In genomic region chr10:44978570-44979280, GRCh38 we compare ENCODE assay signal across 1 cellular context.
A peak's percentile ranks its signal among the peaks of the same experiment; 100 is the strongest.
TF ChIP-seq lines count a peak whose summit lies in the region.

DEPP1 (minus strand) TSS chr10:44978809; CDS start chr10:44978030, 779 bp downstream.

TF ChIP-seq in GM12878, 131 proteins besides CTCF, POLR2A, EP300 and RAD21 (continued from another document):
- TF ChIP-seq ZBTB11 (CRISPR knock-in tag; IDR thresholded peaks at IDR 0.05), result no peak
- no peak for TF ChIP-seq NR2C2 (IDR thresholded peaks at IDR 0.05; ENCODE audit: borderline replicate concordance, control insufficient read depth, insufficient read length, low read depth)
- no peak for TF ChIP-seq JUNB (IDR thresholded peaks at IDR 0.05)
- TF ChIP-seq EGR1 (IDR thresholded peaks at IDR 0.05; ENCODE audit: borderline replicate concordance in 1 of 2, low read depth in 2 of 2, low read length in 2 of 2), result no peak
- no peak for TF ChIP-seq SIN3A (IDR thresholded peaks at IDR 0.05; ENCODE audit: low read depth, low read length)
- TF ChIP-seq TCF7 (IDR thresholded peaks at IDR 0.05; ENCODE audit: borderline replicate concordance), result no peak
- peak; percentile 44; the same call in 1 of the 2 replicates for TF ChIP-seq NBN (IDR thresholded peaks at IDR 0.05)
- no peak for TF ChIP-seq CBX5 (IDR thresholded peaks at IDR 0.05; ENCODE audit: low read depth)
- no peak for TF ChIP-seq E4F1 (IDR thresholded peaks at IDR 0.05; ENCODE audit: borderline replicate concordance, partially characterized antibody)
- TF ChIP-seq CHD1 (IDR thresholded peaks at IDR 0.05; ENCODE audit: low read depth, low read length), result no peak
- TF ChIP-seq CREM (IDR thresholded peaks at IDR 0.05; ENCODE audit: low read depth), result no peak
- no peak for TF ChIP-seq CHD2 (IDR thresholded peaks at IDR 0.05; ENCODE audit: borderline replicate concordance, low read depth, low read length)
- TF ChIP-seq MYC (IDR thresholded peaks at IDR 0.05; ENCODE audit: insufficient read depth, insufficient read length, insufficient replicate concordance, low read length, severe bottlenecking), result no peak
- no peak for TF ChIP-seq EZH2 (IDR thresholded peaks at IDR 0.05; ENCODE audit: borderline replicate concordance, control insufficient read depth, low read depth, low read length)
- no peak for TF ChIP-seq USF2 (IDR thresholded peaks at IDR 0.05; ENCODE audit: borderline replicate concordance, low read depth, low read length)
- TF ChIP-seq, protein P1, sequence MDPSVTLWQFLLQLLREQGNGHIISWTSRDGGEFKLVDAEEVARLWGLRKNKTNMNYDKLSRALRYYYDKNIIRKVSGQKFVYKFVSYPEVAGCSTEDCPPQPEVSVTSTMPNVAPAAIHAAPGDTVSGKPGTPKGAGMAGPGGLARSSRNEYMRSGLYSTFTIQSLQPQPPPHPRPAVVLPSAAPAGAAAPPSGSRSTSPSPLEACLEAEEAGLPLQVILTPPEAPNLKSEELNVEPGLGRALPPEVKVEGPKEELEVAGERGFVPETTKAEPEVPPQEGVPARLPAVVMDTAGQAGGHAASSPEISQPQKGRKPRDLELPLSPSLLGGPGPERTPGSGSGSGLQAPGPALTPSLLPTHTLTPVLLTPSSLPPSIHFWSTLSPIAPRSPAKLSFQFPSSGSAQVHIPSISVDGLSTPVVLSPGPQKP (IDR thresholded peaks at IDR 0.05; ENCODE audit: low read depth, low read length), result no peak
- TF ChIP-seq BRCA1 (IDR thresholded peaks at IDR 0.05; ENCODE audit: low read depth, low read length), result no peak
- no peak for TF ChIP-seq CREB1 (IDR thresholded peaks at IDR 0.05; ENCODE audit: low read depth)
- peak; percentile 80; the same call in 2 of the 3 replicates for TF ChIP-seq POU2F2 (IDR thresholded peaks at IDR 0.05; ENCODE audit: borderline replicate concordance, low read depth, low read length)
- peak; percentile 53; the same call in 1 of the 2 replicates for TF ChIP-seq BACH1 (IDR thresholded peaks at IDR 0.05; ENCODE audit: borderline replicate concordance)
- TF ChIP-seq, protein P2, sequence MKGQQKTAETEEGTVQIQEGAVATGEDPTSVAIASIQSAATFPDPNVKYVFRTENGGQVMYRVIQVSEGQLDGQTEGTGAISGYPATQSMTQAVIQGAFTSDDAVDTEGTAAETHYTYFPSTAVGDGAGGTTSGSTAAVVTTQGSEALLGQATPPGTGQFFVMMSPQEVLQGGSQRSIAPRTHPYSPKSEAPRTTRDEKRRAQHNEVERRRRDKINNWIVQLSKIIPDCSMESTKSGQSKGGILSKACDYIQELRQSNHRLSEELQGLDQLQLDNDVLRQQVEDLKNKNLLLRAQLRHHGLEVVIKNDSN (IDR thresholded peaks at IDR 0.05; ENCODE audit: borderline replicate concordance, extremely low read length, insufficient read depth, low read depth, low read length), result no peak
- TF ChIP-seq MXI1 (IDR thresholded peaks at IDR 0.05; ENCODE audit: low read depth, low read length), result no peak
- no peak for TF ChIP-seq IRF3 (IDR thresholded peaks at IDR 0.05)
- TF ChIP-seq ZBED1 (IDR thresholded peaks at IDR 0.05; ENCODE audit: borderline replicate concordance), result no peak; the same call in 1 of the 2 replicates
- 0 out of 2 replicates have a peak, but pooled peaks have one; percentile 23 for TF ChIP-seq NR2F1 (conservative IDR thresholded peaks at IDR 0.05)
- no peak for TF ChIP-seq RUNX3 (IDR thresholded peaks at IDR 0.05; ENCODE audit: low read length)
- no peak for TF ChIP-seq ESRRA (IDR thresholded peaks at IDR 0.05; ENCODE audit: low read length)
- no peak for TF ChIP-seq GABPA (IDR thresholded peaks at IDR 0.05; ENCODE audit: low read depth)
- TF ChIP-seq CEBPB (IDR thresholded peaks at IDR 0.05; ENCODE audit: borderline replicate concordance in 1 of 2, low read depth in 2 of 2, low read length in 2 of 2), result no peak
- TF ChIP-seq HCFC1 (IDR thresholded peaks at IDR 0.05; ENCODE audit: low read length), result no peak; the same call in 1 of the 2 replicates
- TF ChIP-seq, protein P3, sequence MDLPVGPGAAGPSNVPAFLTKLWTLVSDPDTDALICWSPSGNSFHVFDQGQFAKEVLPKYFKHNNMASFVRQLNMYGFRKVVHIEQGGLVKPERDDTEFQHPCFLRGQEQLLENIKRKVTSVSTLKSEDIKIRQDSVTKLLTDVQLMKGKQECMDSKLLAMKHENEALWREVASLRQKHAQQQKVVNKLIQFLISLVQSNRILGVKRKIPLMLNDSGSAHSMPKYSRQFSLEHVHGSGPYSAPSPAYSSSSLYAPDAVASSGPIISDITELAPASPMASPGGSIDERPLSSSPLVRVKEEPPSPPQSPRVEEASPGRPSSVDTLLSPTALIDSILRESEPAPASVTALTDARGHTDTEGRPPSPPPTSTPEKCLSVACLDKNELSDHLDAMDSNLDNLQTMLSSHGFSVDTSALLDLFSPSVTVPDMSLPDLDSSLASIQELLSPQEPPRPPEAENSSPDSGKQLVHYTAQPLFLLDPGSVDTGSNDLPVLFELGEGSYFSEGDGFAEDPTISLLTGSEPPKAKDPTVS (IDR thresholded peaks at IDR 0.05; ENCODE audit: low read depth, low read length), result no peak
- 0 out of 2 replicates have a peak, but pooled peaks have one; percentile 56 for TF ChIP-seq SMAD5 (IDR thresholded peaks at IDR 0.05; ENCODE audit: low read depth)
- TF ChIP-seq SKIL (IDR thresholded peaks at IDR 0.05; ENCODE audit: low read depth, poor library complexity, severe bottlenecking), result no peak
- no peak for TF ChIP-seq PRDM15 (CRISPR knock-in tag; IDR thresholded peaks at IDR 0.05)
- TF ChIP-seq LARP7 (IDR thresholded peaks at IDR 0.05), result no peak
- no peak for TF ChIP-seq RAD51 (IDR thresholded peaks at IDR 0.05)
- TF ChIP-seq RELA (IDR thresholded peaks at IDR 0.05; ENCODE audit: borderline replicate concordance, partially characterized antibody), result no peak
- TF ChIP-seq PML (IDR thresholded peaks at IDR 0.05; ENCODE audit: low read length), result peak; percentile 89
- peak; percentile 29 for TF ChIP-seq SP1 (IDR thresholded peaks at IDR 0.05; ENCODE audit: low read depth, low read length)
- TF ChIP-seq, protein P4, sequence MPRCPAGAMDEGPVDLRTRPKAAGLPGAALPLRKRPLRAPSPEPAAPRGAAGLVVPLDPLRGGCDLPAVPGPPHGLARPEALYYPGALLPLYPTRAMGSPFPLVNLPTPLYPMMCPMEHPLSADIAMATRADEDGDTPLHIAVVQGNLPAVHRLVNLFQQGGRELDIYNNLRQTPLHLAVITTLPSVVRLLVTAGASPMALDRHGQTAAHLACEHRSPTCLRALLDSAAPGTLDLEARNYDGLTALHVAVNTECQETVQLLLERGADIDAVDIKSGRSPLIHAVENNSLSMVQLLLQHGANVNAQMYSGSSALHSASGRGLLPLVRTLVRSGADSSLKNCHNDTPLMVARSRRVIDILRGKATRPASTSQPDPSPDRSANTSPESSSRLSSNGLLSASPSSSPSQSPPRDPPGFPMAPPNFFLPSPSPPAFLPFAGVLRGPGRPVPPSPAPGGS (IDR thresholded peaks at IDR 0.05; ENCODE audit: borderline replicate concordance, insufficient read depth, low read depth, low read length, poor library complexity, severe bottlenecking), result no peak
- TF ChIP-seq KLF5 (IDR thresholded peaks at IDR 0.05; ENCODE audit: partially characterized antibody), result no peak
- TF ChIP-seq CBX3 (IDR thresholded peaks at IDR 0.05; ENCODE audit: borderline replicate concordance, low read depth), result no peak
- no peak for TF ChIP-seq MAX (IDR thresholded peaks at IDR 0.05; ENCODE audit: low read depth, low read length)
